8 cellular contexts compared by ENCODE assay signal in genomic region chr4:173990126-173990878, GRCh38.
DNase-seq lines count a peak whose midpoint lies in the region; ATAC-seq, FAIRE-seq and TF ChIP-seq lines count a peak whose summit lies in the region.

No MANE protein-coding gene starts in this region.

- no peaks in the 10 kb centered on the region; the same call in 1 of the 2 replicates for H3K27me3 Mint-ChIP-seq in WTC11 (ENCODE audit: low read depth)

- H3K27ac Mint-ChIP-seq in WTC11, result no peak overlapping the region

- no peak overlapping the region for H3K4me3 Mint-ChIP-seq in WTC11

- no peaks in the 10 kb centered on the region for H3K9me3 Mint-ChIP-seq in WTC11

- no peaks in the 10 kb centered on the region for H3K36me3 Mint-ChIP-seq in WTC11

- CTCF ChIA-PET in WTC11 (lab: Charles Lee), result interaction anchor here (0.5 to 1.9 kb wide), 20 partner anchors 9 to 484 kb away, joined by 3 to 9 read pairs (median 4); no protein-coding TSS in a partner anchor

- peak; percentile 78 for ATAC-seq in WTC11

- no peak for FAIRE-seq in D721Med (lab: Jason Lieb, UNC)
- FAIRE-seq in H54 (lab: Jason Lieb, UNC), result no peak

- DNase-seq in D721Med (ENCODE audit: insufficient read length, low spot score) (no peak), HT1080 (ENCODE audit: low read depth) (peak; percentile 43), WTC11 (ENCODE audit: low spot score) (no peak), inferior parietal cortex (ENCODE audit: extremely low spot score) (peak; percentile 15), H54 (ENCODE audit: insufficient read length, low spot score) (no peak), NK-92 (lab: John Stamatoyannopoulos, UW; ENCODE audit: unreplicated experiment) (no peak)
- no peak for DNase-seq in NK-92 treated with Interleukin-12 subunit alpha and Interleukin-12 subunit beta, amount 100 ng/mL, for 24 hours (lab: John Stamatoyannopoulos, UW)
- DNase-seq in stimulated activated CD4-positive, alpha-beta T cell treated with anti-CD3 and anti-CD28 coated beads, Interleukin-2, amount 100 ng/mL, for 48 hours, result no peak

- H3K4me1 Mint-ChIP-seq in WTC11, result no peaks in the 10 kb centered on the region

- POLR2A ChIA-PET in WTC11 (lab: Charles Lee), result no interaction called here

- no peak for TF ChIP-seq POLR2A in H54 (IDR thresholded peaks at IDR 0.05; ENCODE audit: low read depth, low read length)

- TF ChIP-seq CTCF in D721Med (IDR thresholded peaks at IDR 0.05; ENCODE audit: insufficient read depth, missing control alignments) (peak; percentile 39), WTC11 (IDR thresholded peaks at IDR 0.05) (peak; percentile 37)

TF ChIP-seq in WTC11, 78 proteins besides CTCF, POLR2A, EP300 and RAD21:
- TF ChIP-seq NFATC4 (CRISPR knock-in tag; IDR thresholded peaks at IDR 0.05) (no peak), FOXP4 (CRISPR knock-in tag; IDR thresholded peaks at IDR 0.05) (no peak), ZNF396 (CRISPR knock-in tag; IDR thresholded peaks at IDR 0.05; ENCODE audit: borderline replicate concordance) (no peak), MXD4 (CRISPR knock-in tag; IDR thresholded peaks at IDR 0.05; ENCODE audit: borderline replicate concordance) (no peak), JAZF1 (CRISPR knock-in tag; IDR thresholded peaks at IDR 0.05) (no peak), GRHL2 (CRISPR knock-in tag; IDR thresholded peaks at IDR 0.05; ENCODE audit: insufficient replicate concordance, severe bottlenecking) (no peak), TEAD1 (CRISPR knock-in tag; IDR thresholded peaks at IDR 0.05) (no peak)
- TF ChIP-seq, protein P1, sequence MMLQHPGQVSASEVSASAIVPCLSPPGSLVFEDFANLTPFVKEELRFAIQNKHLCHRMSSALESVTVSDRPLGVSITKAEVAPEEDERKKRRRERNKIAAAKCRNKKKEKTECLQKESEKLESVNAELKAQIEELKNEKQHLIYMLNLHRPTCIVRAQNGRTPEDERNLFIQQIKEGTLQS (CRISPR knock-in tag; conservative IDR thresholded peaks at IDR 0.05), result no peak

Comparison
In these comparisons a context has a peak if more than half of its experiments do, and no peak if none do; other contexts are left out.
1. DNase-seq: peak in HT1080 (single experiment) and inferior parietal cortex (single experiment); none in D721Med (single experiment), WTC11 (single experiment), H54 (single experiment), NK-92 treated with Interleukin-12 subunit alpha and Interleukin-12 subunit beta, amount 100 ng/mL, for 24 hours (single experiment), stimulated activated CD4-positive, alpha-beta T cell treated with anti-CD3 and anti-CD28 coated beads, Interleukin-2, amount 100 ng/mL, for 48 hours (0 of 2) and NK-92 (single experiment).